Comparison of ENCODE assay signal across 1 cellular context in genomic region chr1:16718109-16718907, GRCh38.
TF ChIP-seq lines count a peak whose summit lies in the region.
"Not testable (repeated sequence)": the region's sequence is repeated elsewhere in the genome, so short reads cannot be mapped to it uniquely, and the experiment has no call there.

No MANE protein-coding gene starts in this region.

TF ChIP-seq in K562, 482 proteins besides CTCF, POLR2A, EP300 and RAD21:
- TF ChIP-seq TAL1 (IDR thresholded peaks at IDR 0.05) (peak; percentile 42), MYC (CRISPR knock-in tag; IDR thresholded peaks at IDR 0.05; ENCODE audit: borderline replicate concordance, low read depth) (0 out of 2 replicates have a peak, but pooled peaks have one; percentile 56), ZNF644 (tag; IDR thresholded peaks at IDR 0.05; ENCODE audit: low read depth) (peak; percentile 18; the same call in 1 of the 2 replicates), MAZ (CRISPR knock-in tag; conservative IDR thresholded peaks at IDR 0.05 in 1 of 2, IDR thresholded peaks at IDR 0.05 in 1 of 2) (peak in 1 of 2 experiments; percentile 11; a peak in 1 of 4 replicates), STAG1 (CRISPR knock-in tag; IDR thresholded peaks at IDR 0.05; ENCODE audit: borderline replicate concordance) (peak; percentile 19; the same call in 1 of the 2 replicates), ZNF395 (CRISPR knock-in tag; IDR thresholded peaks at IDR 0.05) (0 out of 2 replicates have a peak, but pooled peaks have one; percentile 4), CBFA2T2 (conservative IDR thresholded peaks at IDR 0.05) (peak; percentile 51; the same call in 1 of the 2 replicates), THAP12 (CRISPR knock-in tag; IDR thresholded peaks at IDR 0.05) (0 out of 2 replicates have a peak, but pooled peaks have one; percentile 26), CBFA2T3 (IDR thresholded peaks at IDR 0.05) (peak; percentile 53; the same call in 1 of the 2 replicates), TEAD4 (IDR thresholded peaks at IDR 0.05; ENCODE audit: low read length) (peak; percentile 13)
- TF ChIP-seq MYC (IDR thresholded peaks at IDR 0.05; ENCODE audit: low read depth, low read length); TEAD4 (CRISPR knock-in tag; IDR thresholded peaks at IDR 0.05; ENCODE audit: borderline replicate concordance): not testable (repeated sequence)
